Comparison of ENCODE assay signal across 19 cellular contexts in genomic region chr18:3675994-3676393, GRCh38.
"Had no signal": no experiment of that assay in that cellular context is flagged by ENCODE, and none has a peak within 500 bp of the region (broad histone marks: within the 10 kb centered on the region; RNA-seq: fewer than 3 reads in every experiment).

No MANE protein-coding gene starts in this region.

- H3K9me3 ChIP-seq: esophagus muscularis mucosa, left lung, lower lobe of right lung, stomach, tibial artery, upper lobe of right lung had no signal

- H3K4me1 ChIP-seq: esophagus muscularis mucosa, tibial artery, upper lobe of right lung had no signal

- H3K4me3 ChIP-seq: esophagus muscularis mucosa, left lung, lower lobe of right lung, stomach, tibial artery, upper lobe of right lung had no signal

- H3K27ac ChIP-seq: esophagus muscularis mucosa, left lung, lower lobe of right lung, stomach, tibial artery, upper lobe of right lung had no signal

- FAIRE-seq: bronchial epithelial cell, frontal cortex, islet of Langerhans had no signal

- H3K27me3 ChIP-seq: esophagus muscularis mucosa, left lung, stomach, tibial artery, upper lobe of right lung had no signal

- DNase-seq: activated CD4-positive, alpha-beta T cell treated with anti-CD3 and anti-CD28 coated beads for 1 hour; activated CD8-positive, alpha-beta T cell treated with anti-CD3 and anti-CD28 coated beads, Interleukin-2, amount 10 ng/mL, durations not matched to agents 7 days and 5 days; activated effector memory CD4-positive, alpha-beta T cell treated with Interleukin-2 at 50 U/mL for 16 hours; activated naive CD4-positive, alpha-beta T cell treated with Interleukin-2 at 50 U/mL for 16 hours; anterior cingulate cortex; left lung; lower lobe of right lung; posterior cingulate gyrus; right cardiac atrium; stimulated activated CD4-positive, alpha-beta T cell treated with anti-CD3 and anti-CD28 coated beads, Interleukin-15, amount 100 ng/mL, for 24 hours; stimulated activated CD4-positive, alpha-beta T cell treated with anti-CD3 and anti-CD28 coated beads, Interleukin-2, amount 100 ng/mL, for 24 hours; stimulated activated naive B cell treated with anti-CD40 and anti-IgM and Interleukin-4, amounts not matched to agents 10 μg/mL and 1 μg/mL and 100 μg/mL, for 72 hours; stomach; tibial artery; upper lobe of right lung had no signal

- H3K36me3 ChIP-seq: esophagus muscularis mucosa, left lung, lower lobe of right lung, stomach, tibial artery, upper lobe of right lung had no signal

- ATAC-seq: activated CD8-positive, alpha-beta T cell treated with anti-CD3 and anti-CD28 coated beads, Interleukin-2, amount 10 ng/mL, durations not matched to agents 7 days and 5 days; right cardiac atrium; stimulated activated naive B cell treated with anti-CD40 and anti-IgM and Interleukin-4, amounts not matched to agents 10 μg/mL and 1 μg/mL and 100 μg/mL, for 72 hours; upper lobe of right lung had no signal
